Comparison of ENCODE assay signal across 17 cellular contexts in the genomic region with DNA sequence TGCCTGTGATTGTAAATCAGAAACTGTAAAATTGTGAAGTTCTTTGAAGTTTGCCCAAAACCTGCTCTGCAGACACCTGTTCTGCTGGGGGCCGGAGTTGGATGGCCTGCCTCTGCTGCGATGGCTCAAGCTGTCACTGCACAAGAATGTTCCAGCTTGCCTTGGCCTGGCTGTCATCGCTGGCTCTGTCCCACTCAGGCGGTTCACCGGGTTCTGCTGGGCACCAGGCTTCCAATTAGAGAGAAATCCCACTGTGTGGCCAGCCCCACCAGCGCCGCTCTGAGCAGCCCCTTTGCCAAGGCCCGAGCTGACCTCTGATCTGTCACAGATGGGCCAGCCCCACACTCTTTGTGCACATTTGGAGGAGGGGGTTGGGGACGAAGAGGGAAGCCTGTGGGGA.
DNase-seq lines count a peak whose midpoint lies in the region; ATAC-seq and TF ChIP-seq lines count a peak whose summit lies in the region.
"Had no signal": no experiment of that assay in that cellular context is flagged by ENCODE, and none has a peak within 500 bp of the region (broad histone marks: within the 10 kb centered on the region; RNA-seq: fewer than 3 reads in every experiment).

No MANE protein-coding gene starts in this region.

- H3K4me3 Mint-ChIP-seq in neural crest cell, result no peak overlapping the region

- ATAC-seq in heart left ventricle (peak; percentile 72 to 90 (median 85)), HG03439 (IDR thresholded peaks at IDR 0.05; ENCODE audit: unreplicated experiment) (no peak)
- ATAC-seq: PC-3 had no signal

- peaks cover 0 to 24% (median 19%) of the 10 kb centered on the region in 9 donors for H3K36me3 ChIP-seq in heart left ventricle
- H3K36me3 ChIP-seq: BLaER1 had no signal

- no peaks in the 10 kb centered on the region for H3K9me3 Mint-ChIP-seq in neural crest cell

- H3K27ac Mint-ChIP-seq in neural crest cell (ENCODE audit: unreplicated experiment), result peak overlapping the region; percentile 89

- peaks cover 0 to 6% (median 0%) of the 10 kb centered on the region in 12 donors for H3K4me1 ChIP-seq in heart left ventricle

- no peaks in the 10 kb centered on the region for H3K9me3 ChIP-seq in heart left ventricle
- H3K9me3 ChIP-seq: BLaER1 had no signal

- H3K4me3 ChIP-seq in heart left ventricle, result no peak overlapping the region
- H3K4me3 ChIP-seq: BLaER1 had no signal

- intact Hi-C loops in heart left ventricle (cut with DNase I), result no loop called here

- no peak for TF ChIP-seq POLR2A in heart left ventricle (IDR thresholded peaks at IDR 0.05)

- H3K27me3 Mint-ChIP-seq in neural crest cell (ENCODE audit: low read depth), result no peaks in the 10 kb centered on the region

- 57 to 84% (median 71%) methylated on average over 5 to 9 of the region's 9 CpGs for WGBS in heart left ventricle, 4 donors

- TF ChIP-seq CTCF in heart left ventricle (IDR thresholded peaks at IDR 0.05) (no peak), neural crest cell (conservative IDR thresholded peaks at IDR 0.05) (no peak)

- H3K27ac ChIP-seq in heart left ventricle, result no peak overlapping the region
- H3K27ac ChIP-seq: BLaER1 had no signal

- H3K36me3 Mint-ChIP-seq in neural crest cell (ENCODE audit: low read depth), result peaks cover 3% of the 10 kb centered on the region

- DNase-seq in amygdala (lab: John Stamatoyannopoulos, UW) (peak in 29 of 56 donors; percentile 7 to 66 (median 32)), heart left ventricle (peak in 3 of 5 donors; percentile 33 to 54 (median 34)), neural crest cell (ENCODE audit: low read depth, low spot score) (no peak), superior temporal gyrus (ENCODE audit: extremely low spot score) (peak; percentile 31), SKM-1 treated with dmso at 0.1 percent for 144 hours (lab: John Stamatoyannopoulos, UW; ENCODE audit: unreplicated experiment) (no peak)
- DNase-seq in activated CD8-positive, alpha-beta memory T cell treated with anti-CD3 and anti-CD28 coated beads, Interleukin-2, amount 50 U/mL, for 4 hours, result no peak
- DNase-seq: EL, IMR-90, Kasumi-1, NCI-H1105 treated with DMSO at 0.1 percent for 48 hours, NCI-H187, NCI-H446, NCI-H748 treated with DMSO at 0.1 percent for 48 hours, PC-3, SIG-M5 had no signal

- no peaks in the 10 kb centered on the region for H3K27me3 ChIP-seq in heart left ventricle
- H3K27me3 ChIP-seq: BLaER1 had no signal

- H3K4me1 Mint-ChIP-seq in neural crest cell, result peaks cover 37% of the 10 kb centered on the region

Comparison
In these comparisons a context has a peak if more than half of its experiments do, and no peak if none do; other contexts are left out.
1. DNase-seq: peak in amygdala (29 of 56), heart left ventricle (3 of 5) and superior temporal gyrus (single experiment); none in neural crest cell (single experiment), activated CD8-positive, alpha-beta memory T cell treated with anti-CD3 and anti-CD28 coated beads, Interleukin-2, amount 50 U/mL, for 4 hours (single experiment) and SKM-1 treated with dmso at 0.1 percent for 144 hours (single experiment).